Comparison of ENCODE assay signal across 1 cellular context in genomic region chr12:95003213-95003920, GRCh38.
TF ChIP-seq lines count a peak whose summit lies in the region.

TSS of gene NDUFA12 (minus strand) at chr12:95003697. CDS start at chr12:95003680, 17 bp downstream.

TF ChIP-seq in K562, 482 proteins besides CTCF, POLR2A, EP300 and RAD21 (continued from another document and continues in another):
- TF ChIP-seq ZBTB40 (IDR thresholded peaks at IDR 0.05) (peak; percentile 93), ZBTB40 (CRISPR knock-in tag; IDR thresholded peaks at IDR 0.05) (no peak), ZNF41 (CRISPR knock-in tag; conservative IDR thresholded peaks at IDR 0.05) (no peak), SRSF3 (IDR thresholded peaks at IDR 0.05; ENCODE audit: insufficient read depth, low read length) (no peak), PCBP2 (IDR thresholded peaks at IDR 0.05; ENCODE audit: low read depth, low read length, poor library complexity, severe bottlenecking) (no peak), POLR2AphosphoS5 (IDR thresholded peaks at IDR 0.05; ENCODE audit: control insufficient read depth, insufficient read depth, low read depth, low read length) (peak; percentile 93), KDM2B (CRISPR knock-in tag; IDR thresholded peaks at IDR 0.05) (no peak), HDAC1 (IDR thresholded peaks at IDR 0.05) (peak in 1 of 2 experiments; percentile 75; a peak in 2 of 4 replicates), TCF7 (IDR thresholded peaks at IDR 0.05; ENCODE audit: borderline replicate concordance) (0 out of 2 replicates have a peak, but pooled peaks have one; percentile 63), ZNF431 (CRISPR knock-in tag; IDR thresholded peaks at IDR 0.05) (no peak), TARDBP (IDR thresholded peaks at IDR 0.05) (no peak), ZNF785 (CRISPR knock-in tag; IDR thresholded peaks at IDR 0.05) (no peak), ZEB2 (IDR thresholded peaks at IDR 0.05) (peak; percentile 84; the same call in 1 of the 2 replicates), TBP (optimal IDR thresholded peaks at IDR 0.05; ENCODE audit: low read depth, low read length) (peak; percentile 83), GATAD2B (IDR thresholded peaks at IDR 0.05; ENCODE audit: borderline replicate concordance) (no peak), CHAMP1 (IDR thresholded peaks at IDR 0.05) (no peak), CBFA2T2 (conservative IDR thresholded peaks at IDR 0.05) (no peak), SRSF7 (optimal IDR thresholded peaks at IDR 0.05; ENCODE audit: low read depth, low read length) (no peak), HDAC3 (IDR thresholded peaks at IDR 0.05; ENCODE audit: borderline replicate concordance, partially characterized antibody) (no peak), PHF20 (IDR thresholded peaks at IDR 0.05; ENCODE audit: partially characterized antibody) (peak; percentile 79), E2F4 (CRISPR knock-in tag; IDR thresholded peaks at IDR 0.05; ENCODE audit: low read depth) (no peak), ZNF408 (CRISPR knock-in tag; IDR thresholded peaks at IDR 0.05; ENCODE audit: low read depth) (no peak), E2F8 (IDR thresholded peaks at IDR 0.05; ENCODE audit: low read depth, partially characterized antibody) (no peak), XRCC3 (IDR thresholded peaks at IDR 0.05) (no peak), PHF8 (IDR thresholded peaks at IDR 0.05; ENCODE audit: borderline replicate concordance, low read length) (peak; percentile 99), ZNF174 (CRISPR knock-in tag; IDR thresholded peaks at IDR 0.05) (no peak), NR2C2 (CRISPR knock-in tag; IDR thresholded peaks at IDR 0.05) (no peak), NR2C2 (tag; IDR thresholded peaks at IDR 0.05) (no peak), MEIS2 (IDR thresholded peaks at IDR 0.05; ENCODE audit: partially characterized antibody) (peak; percentile 93), ZNF561 (CRISPR knock-in tag; conservative IDR thresholded peaks at IDR 0.05) (no peak), TFE3 (CRISPR knock-in tag; IDR thresholded peaks at IDR 0.05) (no peak), RREB1 (CRISPR knock-in tag; IDR thresholded peaks at IDR 0.05) (no peak), ARID2 (IDR thresholded peaks at IDR 0.05) (no peak), THRA (IDR thresholded peaks at IDR 0.05) (no peak), CBX1 (IDR thresholded peaks at IDR 0.05; ENCODE audit: low read depth) (peak; percentile 76), ZBED1 (IDR thresholded peaks at IDR 0.05) (0 out of 2 replicates have a peak, but pooled peaks have one; percentile 60), ZNF707 (CRISPR knock-in tag; conservative IDR thresholded peaks at IDR 0.05) (no peak)
